ENCODE assay signal across 17 cellular contexts in the genomic region with DNA sequence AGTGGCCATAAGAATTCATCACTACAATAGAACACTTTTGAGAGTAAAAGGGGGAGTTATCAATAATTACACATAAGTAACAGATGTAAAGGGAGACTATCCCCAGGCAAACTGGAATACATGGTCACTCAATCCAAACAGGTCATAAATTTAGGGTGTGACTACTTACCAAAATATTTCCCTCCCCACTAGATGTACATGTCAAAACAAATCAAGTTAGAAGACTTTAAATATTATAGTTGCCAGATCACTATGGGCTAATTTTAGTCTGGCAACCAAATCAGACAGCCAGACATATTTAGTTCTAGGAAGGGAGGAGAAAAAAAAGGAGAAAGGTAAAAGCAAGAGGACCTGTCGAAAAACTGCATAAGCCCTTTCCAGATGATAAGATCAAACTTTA. TPM values are rescaled to one million over a fixed set of nuclear protein-coding genes. Genes with fewer than 3 reads are reported as not detected.
DNase-seq lines count a peak whose midpoint lies in the region; ATAC-seq and TF ChIP-seq lines count a peak whose summit lies in the region.
"Had no signal": no experiment of that assay in that cellular context is flagged by ENCODE, and none has a peak within 500 bp of the region (broad histone marks: within the 10 kb centered on the region; RNA-seq: fewer than 3 reads in every experiment).

No MANE protein-coding gene starts in this region.

- no peaks in the 10 kb centered on the region for H3K4me1 Mint-ChIP-seq in activated naive CD8-positive, alpha-beta T cell treated with anti-CD3 and anti-CD28 coated beads, Interleukin-2, amount 50 U/mL, for 24 hours

- H3K27me3 ChIP-seq in esophagus muscularis mucosa (no peaks in the 10 kb centered on the region), smooth muscle cell (ENCODE audit: low read depth) (no peaks in the 10 kb centered on the region)
- H3K27me3 ChIP-seq: esophagus squamous epithelium, pancreas, suprapubic skin had no signal

- no peak for ATAC-seq in activated naive CD8-positive, alpha-beta T cell treated with anti-CD3 and anti-CD28 coated beads, Interleukin-2, amount 50 U/mL, for 24 hours
- ATAC-seq: pancreas had no signal

- DNase-seq in GM03348 (ENCODE audit: low spot score) (peak; percentile 12), RWPE1 (ENCODE audit: low spot score) (peak; percentile 68), esophagus muscularis mucosa (ENCODE audit: extremely low spot score) (no peak), myocyte (ENCODE audit: low read depth) (peak; percentile 24), GM20000 (ENCODE audit: low spot score) (no peak), smooth muscle cell (lab: John Stamatoyannopoulos, UW; ENCODE audit: unreplicated experiment) (no peak), NCI-H2107 treated with DMSO at 0.1 percent for 48 hours (lab: John Stamatoyannopoulos, UW; ENCODE audit: unreplicated experiment) (no peak)
- no peak for DNase-seq in activated naive CD8-positive, alpha-beta T cell treated with anti-CD3 and anti-CD28 coated beads, Interleukin-2, amount 50 U/mL, for 24 hours
- DNase-seq: activated CD4-positive, alpha-beta T cell treated with anti-CD3 and anti-CD28 coated beads, Interleukin-2, amount 50 U/mL, for 4 hours; activated naive CD4-positive, alpha-beta T cell treated with anti-CD3 and anti-CD28 coated beads, Interleukin-2, amount 10 ng/mL, durations not matched to agents 7 days and 5 days; Caco-2; esophagus squamous epithelium; NCI-H2107; NCI-H774; pancreas; small intestine had no signal

- no peak overlapping the region for H2AFZ ChIP-seq in smooth muscle cell (ENCODE audit: low read depth)

- H3K27ac ChIP-seq in RWPE1 (no peak overlapping the region), esophagus muscularis mucosa (replicated peaks in 1 of 4) (peak overlapping the region; percentile 23 to 58 (median 44)), smooth muscle cell (ENCODE audit: low read depth) (no peak overlapping the region)
- H3K27ac ChIP-seq: esophagus squamous epithelium, pancreas, suprapubic skin had no signal

- H3K4me3 ChIP-seq in esophagus muscularis mucosa (no peak overlapping the region), smooth muscle cell (no peak overlapping the region)
- H3K4me3 ChIP-seq: esophagus squamous epithelium, pancreas, suprapubic skin had no signal

- H3K27me3 Mint-ChIP-seq in activated naive CD8-positive, alpha-beta T cell treated with anti-CD3 and anti-CD28 coated beads, Interleukin-2, amount 50 U/mL, for 24 hours, result no peaks in the 10 kb centered on the region
- H3K27me3 Mint-ChIP-seq: activated naive CD4-positive, alpha-beta T cell treated with anti-CD3 and anti-CD28 coated beads, Interleukin-2, amount 10 ng/mL, durations not matched to agents 7 days and 5 days had no signal

- H3K9me3 ChIP-seq in esophagus muscularis mucosa (no peaks in the 10 kb centered on the region), smooth muscle cell (replicated peaks; ENCODE audit: low read depth) (no peaks in the 10 kb centered on the region)
- H3K9me3 ChIP-seq: Caco-2, esophagus squamous epithelium, pancreas, suprapubic skin had no signal

- TF ChIP-seq CTCF in RWPE1 (conservative IDR thresholded peaks at IDR 0.05; ENCODE audit: low read depth) (no peak), esophagus muscularis mucosa (IDR thresholded peaks at IDR 0.05) (no peak), GM20000 (IDR thresholded peaks at IDR 0.05; ENCODE audit: extremely low read depth, missing control alignments) (no peak), smooth muscle cell (IDR thresholded peaks at IDR 0.05; ENCODE audit: borderline replicate concordance, insufficient read depth, poor library complexity, severe bottlenecking) (no peak)

- H3K79me2 ChIP-seq in smooth muscle cell (ENCODE audit: low read depth), result no peaks in the 10 kb centered on the region

- TF ChIP-seq EP300 in esophagus muscularis mucosa (IDR thresholded peaks at IDR 0.05), result no peak

- H3K9ac ChIP-seq in smooth muscle cell (ENCODE audit: low read depth), result no peak overlapping the region

- CTCF ChIA-PET in RWPE1 (lab: Yijun Ruan, JAX), result no interaction called here

- H3K36me3 Mint-ChIP-seq in activated naive CD8-positive, alpha-beta T cell treated with anti-CD3 and anti-CD28 coated beads, Interleukin-2, amount 50 U/mL, for 24 hours (ENCODE audit: low read depth), result peaks cover 4% of the 10 kb centered on the region

- intact Hi-C loops in esophagus muscularis mucosa (cut with DNase I), result no loop called here

- POLR2A ChIA-PET in RWPE1 (lab: Yijun Ruan, JAX; ENCODE audit: low non-redundant PET), result no interaction called here

- H3K36me3 ChIP-seq in esophagus muscularis mucosa, result peaks cover 0 to 4% (median 1%) of the 10 kb centered on the region in 4 donors
- no peaks in the 10 kb centered on the region for H3K36me3 ChIP-seq in smooth muscle cell (ENCODE audit: low read depth)
- H3K36me3 ChIP-seq: esophagus squamous epithelium, suprapubic skin had no signal

- H3K27ac Mint-ChIP-seq in activated naive CD8-positive, alpha-beta T cell treated with anti-CD3 and anti-CD28 coated beads, Interleukin-2, amount 50 U/mL, for 24 hours, result no peak overlapping the region
- H3K27ac Mint-ChIP-seq: activated naive CD4-positive, alpha-beta T cell treated with anti-CD3 and anti-CD28 coated beads, Interleukin-2, amount 10 ng/mL, durations not matched to agents 7 days and 5 days had no signal

- 48% methylated on average over 1 of the region's 1 CpG for WGBS in esophagus muscularis mucosa
- WGBS in smooth muscle cell (ENCODE audit: low lambda C conversion rate), result 96% methylated on average over 1 of the region's 1 CpG

- TF ChIP-seq POLR2A in esophagus muscularis mucosa (IDR thresholded peaks at IDR 0.05; ENCODE audit: low read depth), result no peak

- H3K4me1 ChIP-seq in esophagus muscularis mucosa (peaks cover 4 to 60% (median 51%) of the 10 kb centered on the region in 4 donors), smooth muscle cell (ENCODE audit: low read depth) (peaks cover 10% of the 10 kb centered on the region)
- H3K4me1 ChIP-seq: Caco-2, pancreas had no signal

- no peak overlapping the region for H3K4me2 ChIP-seq in smooth muscle cell

- no peaks in the 10 kb centered on the region for H4K20me1 ChIP-seq in smooth muscle cell (ENCODE audit: low read depth)

- no peak overlapping the region for H3K4me3 Mint-ChIP-seq in activated naive CD8-positive, alpha-beta T cell treated with anti-CD3 and anti-CD28 coated beads, Interleukin-2, amount 50 U/mL, for 24 hours
- H3K4me3 Mint-ChIP-seq: activated naive CD4-positive, alpha-beta T cell treated with anti-CD3 and anti-CD28 coated beads, Interleukin-2, amount 10 ng/mL, durations not matched to agents 7 days and 5 days had no signal

- H3K9me3 Mint-ChIP-seq in activated naive CD8-positive, alpha-beta T cell treated with anti-CD3 and anti-CD28 coated beads, Interleukin-2, amount 50 U/mL, for 24 hours, result no peaks in the 10 kb centered on the region
- H3K9me3 Mint-ChIP-seq: activated naive CD4-positive, alpha-beta T cell treated with anti-CD3 and anti-CD28 coated beads, Interleukin-2, amount 10 ng/mL, durations not matched to agents 7 days and 5 days had no signal

- H3F3A ChIP-seq in smooth muscle cell (ENCODE audit: low read depth), result no peaks in the 10 kb centered on the region

RNA-seq across cellular contexts. Expression of a gene that starts 23.1 kb away (rescaled TPM):
- not detected for total RNA-seq in esophagus muscularis mucosa
- not detected in 2 replicates for total RNA-seq in myocyte
- not detected for polyA plus RNA-seq in myocyte (2012)
- not detected in 2 replicates for total RNA-seq in smooth muscle cell
- polyA plus RNA-seq in smooth muscle cell, result not detected in 2 replicates
- total RNA-seq: Caco-2, esophagus squamous epithelium, pancreas had no signal

RNA-seq across cellular contexts. Expression of a gene that starts 34.2 kb away (rescaled TPM):
- 10 to 100 TPM; 20.0 to 41.1 (median 27.3) TPM for total RNA-seq in esophagus muscularis mucosa
- 9.1 and 15.6 TPM in 2 replicates for total RNA-seq in myocyte
- polyA plus RNA-seq in myocyte (2012), result 15.8 TPM
- 3.9 and 13.9 TPM in 2 replicates for total RNA-seq in smooth muscle cell
- polyA plus RNA-seq in smooth muscle cell, result 0.56 and 1.2 TPM in 2 replicates

RNA-seq across cellular contexts. Expression of a gene that starts 47.6 kb away (rescaled TPM):
- total RNA-seq in esophagus muscularis mucosa, result under 1 TPM in 1 of 4 donors, not detected in 3; 0.11 TPM
- not detected in 2 replicates for total RNA-seq in myocyte
- not detected for polyA plus RNA-seq in myocyte (2012)
- total RNA-seq in smooth muscle cell, result not detected in 2 replicates
- polyA plus RNA-seq in smooth muscle cell, result not detected in 2 replicates
- total RNA-seq: Caco-2, esophagus squamous epithelium, suprapubic skin had no signal

Comparison
In these comparisons a context has a peak if more than half of its experiments do, and no peak if none do; other contexts are left out.
1. DNase-seq: peak in GM03348 (single experiment), RWPE1 (single experiment) and myocyte (single experiment); none in esophagus muscularis mucosa (single experiment), activated naive CD8-positive, alpha-beta T cell treated with anti-CD3 and anti-CD28 coated beads, Interleukin-2, amount 50 U/mL, for 24 hours (single experiment), GM20000 (single experiment), smooth muscle cell (single experiment) and NCI-H2107 treated with DMSO at 0.1 percent for 48 hours (single experiment).
2. H3K27ac ChIP-seq: peak in esophagus muscularis mucosa (4 of 4); none in RWPE1 (single experiment) and smooth muscle cell (single experiment).